Comparison of ENCODE assay signal across 8 cellular contexts in genomic region chr11:61162092-61162935, GRCh38. TPM values are rescaled to one million over a fixed set of nuclear protein-coding genes. Genes with fewer than 3 reads are reported as not detected.
A peak's percentile ranks its signal among the peaks of the same experiment; 100 is the strongest.
DNase-seq lines count a peak whose midpoint lies in the region; ATAC-seq and TF ChIP-seq lines count a peak whose summit lies in the region.

No MANE protein-coding gene starts in this region.

- H2AFZ ChIP-seq in Karpas-422 (ENCODE audit: low read length) = no peak overlapping the region

- peak overlapping the region; percentile 72 for H3K4me3 Mint-ChIP-seq in endodermal cell
- H3K4me3 Mint-ChIP-seq in naive thymus-derived CD8-positive, alpha-beta T cell = peak overlapping the region; percentile 83 to 93 (median 88)

- no peaks in the 10 kb centered on the region for H3K9me2 ChIP-seq in DOHH2 (replicated peaks; ENCODE audit: control insufficient read depth, low read length)
- H3K9me2 ChIP-seq in Karpas-422 (replicated peaks; ENCODE audit: insufficient read depth, low read length) = no peaks in the 10 kb centered on the region

- H3K27me3 ChIP-seq in DOHH2 (ENCODE audit: control insufficient read depth, low read length) = no peaks in the 10 kb centered on the region
- H3K27me3 ChIP-seq in Karpas-422 (ENCODE audit: low read length) = no peaks in the 10 kb centered on the region
- H3K27me3 ChIP-seq in endodermal cell (ENCODE audit: control insufficient read depth, insufficient read depth, low read length, poor library complexity, severe bottlenecking) = no peaks in the 10 kb centered on the region

- H3K79me2 ChIP-seq in DOHH2 (ENCODE audit: control insufficient read depth, low read length) (peaks cover 27% of the 10 kb centered on the region), Karpas-422 (ENCODE audit: low read length) (peaks cover 37% of the 10 kb centered on the region)

- H3K4me2 ChIP-seq in DOHH2 (ENCODE audit: low read length) (peak overlapping the region; percentile 88), Karpas-422 (ENCODE audit: low read depth, low read length, poor library complexity, severe bottlenecking) (peak overlapping the region; percentile 95)

- H3K27me3 Mint-ChIP-seq in endodermal cell (ENCODE audit: insufficient read depth) = no peaks in the 10 kb centered on the region
- H3K27me3 Mint-ChIP-seq in naive thymus-derived CD8-positive, alpha-beta T cell = no peaks in the 10 kb centered on the region

- H3K27ac ChIP-seq in DOHH2 (ENCODE audit: low read depth, low read length) = peak overlapping the region; percentile 80
- peak overlapping the region; percentile 76 for H3K27ac ChIP-seq in Karpas-422 (ENCODE audit: low read length)
- H3K27ac ChIP-seq in endodermal cell (ENCODE audit: low read depth, low read length) = peak overlapping the region; percentile 83

- H3F3A ChIP-seq in DOHH2 (ENCODE audit: control insufficient read depth, insufficient read depth) = peaks cover 32% of the 10 kb centered on the region

- H3K36me3 Mint-ChIP-seq in endodermal cell (ENCODE audit: low read depth) = peaks cover 4% of the 10 kb centered on the region
- H3K36me3 Mint-ChIP-seq in naive thymus-derived CD8-positive, alpha-beta T cell = peaks cover 0 to 5% (median 0%) of the 10 kb centered on the region in 3 donors

- H3K36me3 ChIP-seq in DOHH2 (ENCODE audit: control insufficient read depth, low read length) (peaks cover 1% of the 10 kb centered on the region), Karpas-422 (ENCODE audit: insufficient read depth, low read length) (peaks cover 5% of the 10 kb centered on the region), endodermal cell (ENCODE audit: control insufficient read depth, insufficient read depth, low read length) (peaks cover 2% of the 10 kb centered on the region)

- TF ChIP-seq CTCF in DOHH2 (IDR thresholded peaks at IDR 0.05; ENCODE audit: low read depth, low read length, poor library complexity, severe bottlenecking) = no peak
- no peak for TF ChIP-seq CTCF in endodermal cell (conservative IDR thresholded peaks at IDR 0.05)
- TF ChIP-seq CTCF in GM10266 (IDR thresholded peaks at IDR 0.05; ENCODE audit: control insufficient read depth, insufficient read depth, low read depth, missing control alignments) = no peak

- peak overlapping the region; percentile 84 for H3K9ac ChIP-seq in Karpas-422 (ENCODE audit: low read length)
- peak overlapping the region; percentile 54 for H3K9ac ChIP-seq in endodermal cell (ENCODE audit: extremely low read depth, low read length, poor library complexity, severe bottlenecking)

- peaks cover 52% of the 10 kb centered on the region for H3K4me1 Mint-ChIP-seq in endodermal cell
- peaks cover 27 to 57% (median 48%) of the 10 kb centered on the region in 4 donors for H3K4me1 Mint-ChIP-seq in naive thymus-derived CD8-positive, alpha-beta T cell

- H3K4me1 ChIP-seq in DOHH2 (ENCODE audit: control insufficient read depth, low read length) = peaks cover 51% of the 10 kb centered on the region
- peaks cover 22% of the 10 kb centered on the region for H3K4me1 ChIP-seq in Karpas-422 (ENCODE audit: low read length)
- H3K4me1 ChIP-seq in endodermal cell (ENCODE audit: control insufficient read depth, insufficient read depth, low read length) = peaks cover 2% of the 10 kb centered on the region

- DNase-seq in Karpas-422 (peak; percentile 86), endodermal cell (peak; percentile 76), ureter (ENCODE audit: low spot score) (no peak), GM10266 (ENCODE audit: extremely low spot score) (no peak), epidermal melanocyte (ENCODE audit: insufficient read length, low spot score) (no peak)
- DNase-seq in naive thymus-derived CD8-positive, alpha-beta T cell = peak in 5 of 10 donors; percentile 11 to 25 (median 20)

- POLR2A ChIA-PET in naive thymus-derived CD8-positive, alpha-beta T cell (lab: Charles Lee) = interaction anchor here (0.6 to 1.5 kb wide), 5 partner anchors 8 to 1367 kb away, joined by 3 to 5 read pairs (median 3); no protein-coding TSS in a partner anchor

- H4K20me1 ChIP-seq in DOHH2 (ENCODE audit: control insufficient read depth, insufficient read depth, low read depth, low read length) (no peaks in the 10 kb centered on the region), Karpas-422 (ENCODE audit: insufficient read depth, low read depth, low read length) (no peaks in the 10 kb centered on the region)

- H3K9me3 Mint-ChIP-seq in endodermal cell = peaks cover 2% of the 10 kb centered on the region
- H3K9me3 Mint-ChIP-seq in naive thymus-derived CD8-positive, alpha-beta T cell = no peaks in the 10 kb centered on the region

- H3K4me3 ChIP-seq in DOHH2 (ENCODE audit: low read length) (peak overlapping the region; percentile 80), Karpas-422 (ENCODE audit: low read length) (peak overlapping the region; percentile 97), endodermal cell (ENCODE audit: low read length) (peak overlapping the region; percentile 91)

- WGBS in endodermal cell (ENCODE audit: insufficient coverage in 1 of 2, insufficient read length in 1 of 2), 2 experiments = 91 to 93% methylated on average over 5 to 7 of the region's 8 CpGs

- peak; percentile 16; the same call in 2 of the 3 replicates for ATAC-seq in SK-N-SH treated with all-trans-retinoic acid at 6 μM for 48 hours
- no peak for ATAC-seq in naive thymus-derived CD8-positive, alpha-beta T cell

- H3K27ac Mint-ChIP-seq in endodermal cell = peak overlapping the region; percentile 91
- peak overlapping the region; percentile 90 to 98 (median 95) for H3K27ac Mint-ChIP-seq in naive thymus-derived CD8-positive, alpha-beta T cell

- H3K9me3 ChIP-seq in DOHH2 (ENCODE audit: control insufficient read depth, insufficient read depth, low read length) (no peaks in the 10 kb centered on the region), Karpas-422 (ENCODE audit: low read length) (no peaks in the 10 kb centered on the region), endodermal cell (ENCODE audit: control insufficient read depth, low read length) (no peaks in the 10 kb centered on the region)

TF ChIP-seq in SK-N-SH treated with all-trans-retinoic acid at 6 μM for 48 hours, 23 proteins besides CTCF, POLR2A, EP300 and RAD21:
- TF ChIP-seq ZFP30 (CRISPR knock-in tag; IDR thresholded peaks at IDR 0.05) (no peak), ZFP3 (CRISPR knock-in tag; IDR thresholded peaks at IDR 0.05) (no peak)

RNA-seq across cellular contexts. Expression of gene VPS37C, which starts 1.1 kb away (rescaled TPM):
- total RNA-seq in Karpas-422 (2014; rRNA removed; shearing (Covaris generic); ENCODE audit: low replicate concordance) = 11.3 and 13.8 TPM in 2 replicates
- total RNA-seq in endodermal cell (10 to 100 TPM; 23.9 to 26.7 TPM), ureter (30.8 TPM)
- polyA plus RNA-seq in endodermal cell (2013, experiment 1 of 2) = 23.6 TPM
- polyA plus RNA-seq in endodermal cell (2013, experiment 2 of 2) = 20.3 TPM
- 1 to 10 TPM; 5.4 to 6.3 TPM for total RNA-seq in naive thymus-derived CD8-positive, alpha-beta T cell
- 1 to 10 TPM in 1 of 3 donors, under 1 TPM in 2; 0.62 to 1.3 (median 0.86) TPM for polyA plus RNA-seq in naive thymus-derived CD8-positive, alpha-beta T cell

RNA-seq across cellular contexts. Expression of gene PGA3, which starts 41.0 kb away (rescaled TPM):
- total RNA-seq in Karpas-422 (2014; rRNA removed; shearing (Covaris generic); ENCODE audit: low replicate concordance) = not detected in 2 replicates
- total RNA-seq in endodermal cell (not detected), ureter (not detected)
- polyA plus RNA-seq in endodermal cell (2013, experiment 1 of 2) = 0.21 TPM
- polyA plus RNA-seq in endodermal cell (2013, experiment 2 of 2) = 0.46 TPM
- not detected for total RNA-seq in naive thymus-derived CD8-positive, alpha-beta T cell
- polyA plus RNA-seq in naive thymus-derived CD8-positive, alpha-beta T cell = not detected

RNA-seq across cellular contexts. Expression of gene PGA4, which starts 59.8 kb away (rescaled TPM):
- total RNA-seq in Karpas-422 (2014; rRNA removed; shearing (Covaris generic); ENCODE audit: low replicate concordance) = not detected in 2 replicates
- total RNA-seq in endodermal cell = under 1 TPM in 1 of 2 donors, not detected in 1; 0.62 TPM
- 0.21 TPM for polyA plus RNA-seq in endodermal cell (2013, experiment 1 of 2)
- polyA plus RNA-seq in endodermal cell (2013, experiment 2 of 2) = not detected
- not detected for total RNA-seq in naive thymus-derived CD8-positive, alpha-beta T cell
- polyA plus RNA-seq in naive thymus-derived CD8-positive, alpha-beta T cell = not detected
- not detected for total RNA-seq in ureter

Comparison
In these comparisons a context has a peak if more than half of its experiments do, and no peak if none do; other contexts are left out.
1. DNase-seq: peak in Karpas-422 (single experiment) and endodermal cell (single experiment); none in ureter (single experiment), GM10266 (single experiment) and epidermal melanocyte (single experiment).
2. Peak in every context shown above with its lines, with median percentiles within 50 percentile points of each other: H3K27ac ChIP-seq and H3K4me3 ChIP-seq.